Comparison of ENCODE assay signal across 9 cellular contexts in genomic region chr5:40386293-40386692, GRCh38.
DNase-seq lines count a peak whose midpoint lies in the region; ATAC-seq and TF ChIP-seq lines count a peak whose summit lies in the region.
"Had no signal": no experiment of that assay in that cellular context is flagged by ENCODE, and none has a peak within 500 bp of the region (broad histone marks: within the 10 kb centered on the region; RNA-seq: fewer than 3 reads in every experiment).

No MANE protein-coding gene starts in this region.

- peaks cover 59% of the 10 kb centered on the region for H3K4me1 ChIP-seq in CD4-positive, CD25-positive, alpha-beta regulatory T cell (ENCODE audit: control insufficient read depth, insufficient read depth, low read length, poor library complexity, severe bottlenecking)
- H3K4me1 ChIP-seq in H9 (ENCODE audit: insufficient read depth, low read length), result no peaks in the 10 kb centered on the region

- peaks cover 36 to 62% (median 50%) of the 10 kb centered on the region in 4 donors for H3K4me1 Mint-ChIP-seq in CD4-positive, CD25-positive, alpha-beta regulatory T cell
- peaks cover 93% of the 10 kb centered on the region for H3K4me1 Mint-ChIP-seq in activated T-cell treated with anti-CD3 and anti-CD28 coated beads, Interleukin-2, amount 50 U/mL, for 72 hours (ENCODE audit: low read depth)
- H3K4me1 Mint-ChIP-seq in H9, result peaks cover 25 to 28% of the 10 kb centered on the region in 2 experiments
- H3K4me1 Mint-ChIP-seq: brain had no signal

- no peaks in the 10 kb centered on the region for H3K79me2 ChIP-seq in H9 (ENCODE audit: insufficient read depth, low read length)

- no peak overlapping the region for H2BK5ac ChIP-seq in H9 (ENCODE audit: insufficient read length, low read length)

- no peak overlapping the region for H3K18ac ChIP-seq in H9 (ENCODE audit: insufficient read length, low read depth, low read length)

- no peak overlapping the region for H4K8ac ChIP-seq in H9 (replicated peaks; ENCODE audit: insufficient read length, low read depth, low read length)

- ATAC-seq in CD4-positive, CD25-positive, alpha-beta regulatory T cell (ENCODE audit: low read depth in 2 of 2), result peak; percentile 10 to 18
- ATAC-seq in GM19455 (IDR thresholded peaks at IDR 0.05; ENCODE audit: unreplicated experiment) (peak; percentile 89), HG03439 (IDR thresholded peaks at IDR 0.05; ENCODE audit: unreplicated experiment) (peak; percentile 88)
- ATAC-seq in activated T-cell treated with anti-CD3 and anti-CD28 coated beads, Interleukin-2, amount 50 U/mL, for 72 hours (replicated peaks in 1 of 2), result peak; percentile 36 to 41

- no peaks in the 10 kb centered on the region for H3K27me3 ChIP-seq in CD4-positive, CD25-positive, alpha-beta regulatory T cell (ENCODE audit: control insufficient read depth, insufficient read depth, low read length)
- H3K27me3 ChIP-seq in H9 (ENCODE audit: insufficient read depth, low read length) (no peaks in the 10 kb centered on the region), MG63 (no peaks in the 10 kb centered on the region)

- H2AFZ ChIP-seq in H9 (ENCODE audit: low read length), result no peak overlapping the region

- H3K27ac ChIP-seq in CD4-positive, CD25-positive, alpha-beta regulatory T cell (ENCODE audit: insufficient read depth, low read length, poor library complexity, severe bottlenecking), result no peak overlapping the region
- H3K27ac ChIP-seq in H9 (ENCODE audit: insufficient read length, low read depth, low read length), result no peak overlapping the region

- H2BK120ac ChIP-seq in H9 (ENCODE audit: low read depth, low read length, poor library complexity, severe bottlenecking), result no peak overlapping the region

- H3K9me3 ChIP-seq in CD4-positive, CD25-positive, alpha-beta regulatory T cell (ENCODE audit: control insufficient read depth in 2 of 2, low read length in 2 of 2), result no peaks in the 10 kb centered on the region
- H3K9me3 ChIP-seq in H9 (ENCODE audit: control insufficient read depth, low read depth, low read length), result no peaks in the 10 kb centered on the region
- H3K9me3 ChIP-seq in MG63, result no peaks in the 10 kb centered on the region

- H3K56ac ChIP-seq in H9 (ENCODE audit: insufficient read length, low read depth, low read length), result no peak overlapping the region

- H3K14ac ChIP-seq in H9 (ENCODE audit: insufficient read depth, low read length), result no peak overlapping the region

- no peaks in the 10 kb centered on the region for H3K27me3 Mint-ChIP-seq in CD4-positive, CD25-positive, alpha-beta regulatory T cell
- no peaks in the 10 kb centered on the region for H3K27me3 Mint-ChIP-seq in activated T-cell treated with anti-CD3 and anti-CD28 coated beads, Interleukin-2, amount 50 U/mL, for 72 hours (ENCODE audit: low read depth)
- H3K27me3 Mint-ChIP-seq in H9 (ENCODE audit: low read depth), result no peaks in the 10 kb centered on the region

- no peak overlapping the region for H4K91ac ChIP-seq in H9 (ENCODE audit: insufficient read length, low read depth, low read length)

- no peaks in the 10 kb centered on the region for H3K36me3 ChIP-seq in CD4-positive, CD25-positive, alpha-beta regulatory T cell (ENCODE audit: control insufficient read depth, insufficient read depth, low read length)
- no peaks in the 10 kb centered on the region for H3K36me3 ChIP-seq in MG63

- peak overlapping the region in 1 of 4 donors; percentile 7 for H3K4me3 Mint-ChIP-seq in CD4-positive, CD25-positive, alpha-beta regulatory T cell
- peak overlapping the region; percentile 4 to 73 for H3K4me3 Mint-ChIP-seq in activated T-cell treated with anti-CD3 and anti-CD28 coated beads, Interleukin-2, amount 50 U/mL, for 72 hours
- H3K4me3 Mint-ChIP-seq in H9, result no peak overlapping the region
- H3K4me3 Mint-ChIP-seq: brain had no signal

- no peak overlapping the region for H3K4me2 ChIP-seq in H9 (ENCODE audit: insufficient read depth, insufficient read length, low read length)

- no peak overlapping the region for H2BK20ac ChIP-seq in H9 (ENCODE audit: low read depth, low read length, poor library complexity, severe bottlenecking)

- H3T11ph ChIP-seq in H9 (ENCODE audit: low read length), result no peak overlapping the region

- no peak for TF ChIP-seq CTCF in H9 (conservative IDR thresholded peaks at IDR 0.05)

- H3K27ac Mint-ChIP-seq in CD4-positive, CD25-positive, alpha-beta regulatory T cell, result no peak overlapping the region
- H3K27ac Mint-ChIP-seq in activated T-cell treated with anti-CD3 and anti-CD28 coated beads, Interleukin-2, amount 50 U/mL, for 72 hours, result peak overlapping the region; percentile 58
- H3K27ac Mint-ChIP-seq in H9, result no peak overlapping the region
- H3K27ac Mint-ChIP-seq: brain had no signal

- no peak overlapping the region for H3K23ac ChIP-seq in H9 (ENCODE audit: insufficient read length, low read depth, low read length)

- no peaks in the 10 kb centered on the region for H4K20me1 ChIP-seq in H9 (ENCODE audit: control insufficient read depth, insufficient read depth, insufficient read length)

- peak overlapping the region; percentile 27 for H3K4me3 ChIP-seq in CD4-positive, CD25-positive, alpha-beta regulatory T cell (ENCODE audit: low read depth, low read length)
- H3K4me3 ChIP-seq in MG63, result no peak overlapping the region

- no peak overlapping the region for H3K9ac ChIP-seq in H9 (ENCODE audit: extremely low read depth, insufficient read length, low read length)

- no CpG with 5 or more reads among the region's 3 CpGs for WGBS in H9 (ENCODE audit: extremely low coverage, insufficient read length, low lambda C conversion rate)

- H3K79me1 ChIP-seq in H9 (ENCODE audit: insufficient read depth, low read depth, low read length, poor library complexity, severe bottlenecking), result no peaks in the 10 kb centered on the region

- H4K5ac ChIP-seq in H9 (ENCODE audit: insufficient read length, low read depth, low read length), result no peak overlapping the region

- H3K36me3 Mint-ChIP-seq in CD4-positive, CD25-positive, alpha-beta regulatory T cell, result no peaks in the 10 kb centered on the region
- peaks cover 2 to 6% of the 10 kb centered on the region in 2 donors for H3K36me3 Mint-ChIP-seq in activated T-cell treated with anti-CD3 and anti-CD28 coated beads, Interleukin-2, amount 50 U/mL, for 72 hours (ENCODE audit: insufficient read depth in 2 of 2)
- no peaks in the 10 kb centered on the region for H3K36me3 Mint-ChIP-seq in H9 (ENCODE audit: insufficient read depth in 1 of 3, low read depth in 3 of 3)
- H3K36me3 Mint-ChIP-seq: brain had no signal

- H2BK12ac ChIP-seq in H9 (ENCODE audit: insufficient read length, low read depth, low read length), result no peak overlapping the region

- no peak overlapping the region for H2AK5ac ChIP-seq in H9 (ENCODE audit: insufficient read length, low read length)

- H2BK15ac ChIP-seq in H9 (ENCODE audit: low read depth, low read length), result no peak overlapping the region

- DNase-seq in CD4-positive, CD25-positive, alpha-beta regulatory T cell, result peak in 1 of 3 donors; percentile 65
- DNase-seq in activated T-cell treated with anti-CD3 and anti-CD28 coated beads, Interleukin-2, amount 50 U/mL, for 72 hours, result peak; percentile 39 to 45
- DNase-seq in H9, result no peak
- no peak for DNase-seq in MG63
- DNase-seq in HPDE6-E6E7 (ENCODE audit: extremely low spot score), result no peak
- DNase-seq in NCI-H1694 (lab: John Stamatoyannopoulos, UW), result no peak

- no peak overlapping the region for H3K4ac ChIP-seq in H9 (ENCODE audit: low read depth, low read length)

- peaks cover 0 to 2% (median 0%) of the 10 kb centered on the region in 7 donors for H3K9me3 Mint-ChIP-seq in CD4-positive, CD25-positive, alpha-beta regulatory T cell
- peaks cover 0 to 2% of the 10 kb centered on the region in 2 donors for H3K9me3 Mint-ChIP-seq in activated T-cell treated with anti-CD3 and anti-CD28 coated beads, Interleukin-2, amount 50 U/mL, for 72 hours
- H3K9me3 Mint-ChIP-seq in H9, result no peaks in the 10 kb centered on the region
- H3K9me3 Mint-ChIP-seq: brain had no signal

- no peaks in the 10 kb centered on the region for H3K23me2 ChIP-seq in H9 (ENCODE audit: insufficient read length, low read depth, low read length, poor library complexity, severe bottlenecking)

Comparison
In these comparisons a context has a peak if more than half of its experiments do, and no peak if none do; other contexts are left out.
1. ATAC-seq: peak in every context shown above with its lines; median percentile 89 in GM19455; 88 in HG03439; 38 in activated T-cell treated with anti-CD3 and anti-CD28 coated beads, Interleukin-2, amount 50 U/mL, for 72 hours; 14 in CD4-positive, CD25-positive, alpha-beta regulatory T cell.
2. DNase-seq: peak in activated T-cell treated with anti-CD3 and anti-CD28 coated beads, Interleukin-2, amount 50 U/mL, for 72 hours (2 of 2); none in H9 (single experiment), MG63 (single experiment), HPDE6-E6E7 (single experiment) and NCI-H1694 (single experiment).
3. H3K4me3 Mint-ChIP-seq: peak in activated T-cell treated with anti-CD3 and anti-CD28 coated beads, Interleukin-2, amount 50 U/mL, for 72 hours (2 of 2); none in H9 (0 of 2).